Comparison of ENCODE assay signal across 24 cellular contexts in the genomic region with DNA sequence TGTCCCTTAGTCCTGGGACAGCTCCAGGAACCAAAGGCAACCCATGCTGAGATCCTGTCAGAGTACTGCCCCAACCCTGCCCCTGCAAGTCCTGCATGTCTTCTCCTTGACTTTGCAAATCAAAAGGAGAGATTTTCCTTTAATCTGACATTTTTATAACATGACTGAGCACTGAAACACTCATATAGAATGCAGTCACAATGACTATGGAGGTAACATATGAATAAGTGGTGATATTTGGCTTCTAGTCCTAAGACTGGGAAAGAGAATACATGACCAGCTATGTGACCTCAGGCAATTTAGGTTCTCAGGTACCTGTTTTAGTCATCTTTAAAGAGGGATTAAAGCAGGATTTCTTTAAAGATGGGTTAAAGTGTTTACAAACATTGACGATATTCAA.
"Had no signal": no experiment of that assay in that cellular context is flagged by ENCODE, and none has a peak within 500 bp of the region (broad histone marks: within the 10 kb centered on the region; RNA-seq: fewer than 3 reads in every experiment).

No MANE protein-coding gene starts in this region.

- H3K4me1 ChIP-seq: Peyer's patch had no signal

- ATAC-seq: K562 had no signal

- H3K27ac ChIP-seq: KMS-11, PC-9, Peyer's patch had no signal

- H3K4me3 ChIP-seq: K562, PC-9, Peyer's patch had no signal

- H3K9me3 ChIP-seq: Peyer's patch, SK-N-SH had no signal

- H3K36me3 ChIP-seq: Peyer's patch had no signal

- DNase-seq: Kasumi-1; MM.1S; NCI-H1092 treated with DMSO at 0.1 percent for 48 hours; NCI-H1436; NCI-H187; NCI-H2029; NCI-H2081 treated with DMSO at 0.1 percent for 48 hours; NCI-H2171; NCI-H226; NCI-H446; NCI-H510A; NCI-H524 treated with DMSO at 0.1 percent for 48 hours; NCI-H69; NCI-H774; NK-92 treated with Interleukin-12 subunit alpha and Interleukin-12 subunit beta, amount 100 ng/mL, for 24 hours; OCI-M1; PC-9; Peyer's patch; SHP77; SK-N-SH; SW 1271 had no signal

- H3K27me3 ChIP-seq: Peyer's patch had no signal

- FAIRE-seq: HTR-8/SVneo, K562 had no signal
